Comparison of ENCODE assay signal across 8 cellular contexts in the genomic region with DNA sequence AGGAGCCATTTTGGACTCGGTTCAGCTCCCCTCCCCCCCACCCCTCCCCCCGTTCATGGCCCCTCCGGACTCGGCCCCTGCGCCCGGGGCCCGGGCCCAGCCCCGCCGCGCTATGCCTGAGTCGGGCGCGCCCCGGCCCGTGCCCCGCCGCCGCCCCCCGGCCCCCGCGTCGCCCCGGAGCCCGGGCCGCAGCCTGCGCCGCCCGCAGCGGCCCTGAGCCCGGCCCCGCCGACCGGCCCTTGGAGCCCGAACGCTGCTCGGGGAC. TPM values are rescaled to one million over a fixed set of nuclear protein-coding genes. Genes with fewer than 3 reads are reported as not detected.
DNase-seq lines count a peak whose midpoint lies in the region; ATAC-seq, FAIRE-seq and TF ChIP-seq lines count a peak whose summit lies in the region.

No MANE protein-coding gene starts in this region.

- H3K27ac ChIP-seq in SJCRH30, result no peak overlapping the region; the same call in 1 of the 2 replicates
- H3K27ac ChIP-seq in skeletal muscle tissue (ENCODE audit: low read depth, low read length), result peak overlapping the region; percentile 96

- no peak for FAIRE-seq in RCC 7860 (lab: Jason Lieb, UNC)

- H3K9me3 ChIP-seq in SJCRH30 (replicated peaks) (no peaks in the 10 kb centered on the region), skeletal muscle tissue (ENCODE audit: control insufficient read depth in 3 of 3, low read length in 3 of 3) (no peaks in the 10 kb centered on the region)

- DNase-seq in SJCRH30 (no peak), foreskin fibroblast (no peak), LoVo (ENCODE audit: low spot score) (no peak), RCC 7860 (ENCODE audit: low spot score) (no peak), NCI-H1105 treated with DMSO at 0.1 percent for 48 hours (lab: John Stamatoyannopoulos, UW) (no peak)

- no peak for TF ChIP-seq CTCF in foreskin fibroblast (IDR thresholded peaks at IDR 0.05; ENCODE audit: low read depth, low read length)

- ATAC-seq in GM19463 (IDR thresholded peaks at IDR 0.05; ENCODE audit: unreplicated experiment) (peak; percentile 8), GM18502 (IDR thresholded peaks at IDR 0.05; ENCODE audit: poor library complexity, unreplicated experiment) (no peak)

- H3K4me1 ChIP-seq in SJCRH30 (peaks cover 2% of the 10 kb centered on the region), skeletal muscle tissue (ENCODE audit: control insufficient read depth in 3 of 3, insufficient read depth in 3 of 3, low read length in 3 of 3) (peaks cover 25 to 47% (median 42%) of the 10 kb centered on the region in 3 donors)

- peak overlapping the region; percentile 91 for H3K4me3 ChIP-seq in SJCRH30
- H3K4me3 ChIP-seq in foreskin fibroblast (ENCODE audit: low read depth in 1 of 2, low read length in 2 of 2), result peak overlapping the region; percentile 65 to 69
- peak overlapping the region in 2 of 3 donors; percentile 91 to 92 for H3K4me3 ChIP-seq in skeletal muscle tissue (ENCODE audit: low read length in 3 of 3)

- H3K36me3 ChIP-seq in SJCRH30 (no peaks in the 10 kb centered on the region), skeletal muscle tissue (ENCODE audit: control insufficient read depth in 3 of 3, insufficient read depth in 3 of 3, low read length in 3 of 3) (no peaks in the 10 kb centered on the region)

- H3K9ac ChIP-seq in skeletal muscle tissue (ENCODE audit: low read depth in 1 of 3, low read length in 3 of 3), result peak overlapping the region; percentile 86 to 96 (median 89)

- H3K27me3 ChIP-seq in SJCRH30 (no peaks in the 10 kb centered on the region), skeletal muscle tissue (ENCODE audit: control insufficient read depth in 3 of 3, insufficient read depth in 3 of 3, low read length in 3 of 3) (no peaks in the 10 kb centered on the region)

RNA-seq across cellular contexts. Expression of a gene that starts 0.2 kb away (rescaled TPM):
- 27.8 and 29.1 TPM in 2 replicates for total RNA-seq in SJCRH30 (2014; rRNA removed; shearing (Covaris generic))
- total RNA-seq in skeletal muscle tissue, result 17.7 TPM

RNA-seq across cellular contexts. Expression of a gene that starts 42.3 kb away (rescaled TPM):
- total RNA-seq in SJCRH30 (2014; rRNA removed; shearing (Covaris generic)), result 6.2 and 7.7 TPM in 2 replicates
- total RNA-seq in skeletal muscle tissue, result 14.1 TPM
